17 cellular contexts compared by ENCODE assay signal in the genomic region with DNA sequence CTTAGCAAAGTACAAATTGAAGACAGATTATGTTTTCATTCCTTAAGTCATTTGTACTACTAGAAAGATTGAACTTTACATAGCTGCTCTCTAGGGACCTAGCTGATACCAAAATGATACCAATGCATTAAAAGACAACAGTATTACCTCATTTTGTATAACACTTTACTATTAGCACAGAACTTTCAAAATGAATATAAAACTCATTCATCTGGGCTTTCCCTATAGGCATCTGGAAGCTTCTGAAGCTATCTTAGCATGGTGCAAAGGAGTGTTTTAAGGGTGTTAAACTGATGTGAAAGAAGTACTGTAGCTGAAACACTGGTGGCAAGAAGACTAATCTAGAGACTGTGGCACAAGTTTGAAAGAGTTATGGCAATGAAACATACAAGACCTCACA.
A peak's percentile ranks its signal among the peaks of the same experiment; 100 is the strongest.
DNase-seq lines count a peak whose midpoint lies in the region; ATAC-seq, FAIRE-seq and TF ChIP-seq lines count a peak whose summit lies in the region.
"Had no signal": no experiment of that assay in that cellular context is flagged by ENCODE, and none has a peak within 500 bp of the region (broad histone marks: within the 10 kb centered on the region; RNA-seq: fewer than 3 reads in every experiment).

No MANE protein-coding gene starts in this region.

- ATAC-seq in GM19035 (IDR thresholded peaks at IDR 0.05; ENCODE audit: unreplicated experiment) (peak; percentile 68), HG02571 (IDR thresholded peaks at IDR 0.05; ENCODE audit: unreplicated experiment) (peak; percentile 68), HG03196 (IDR thresholded peaks at IDR 0.05; ENCODE audit: unreplicated experiment) (peak; percentile 69)
- ATAC-seq: A549, esophagus mucosa, heart left ventricle had no signal

- no peak for DNase-seq in GM12891 (ENCODE audit: insufficient read length, low spot score)
- DNase-seq in activated T-helper 1 cell treated with anti-CD3 and anti-CD28 coated beads, Interleukin-12 subunit alpha, Interleukin-12 subunit beta, Interleukin-2, Interleukin-4 antibody, amounts not matched to agents 30 ng/mL and 10 ng/mL and 1 ng/mL, durations not matched to agents 14 hours and 24 hours and 36 hours (ENCODE audit: low spot score), result no peak
- DNase-seq in mesenteric fat pad (ENCODE audit: low spot score), result no peak
- DNase-seq in NCI-H345 (lab: John Stamatoyannopoulos, UW), result no peak
- no peak for DNase-seq in retina
- DNase-seq: activated CD4-positive, alpha-beta T cell treated with anti-CD3 and anti-CD28 coated beads, Interleukin-2, amount 10 ng/mL, durations not matched to agents 24 days and 14 days; CD4-positive, alpha-beta memory T cell; heart left ventricle; MM.1S; NCI-H2081; Right ventricle myocardium superior had no signal

- no peaks in the 10 kb centered on the region for H3K9me3 Mint-ChIP-seq in activated T-helper 1 cell treated with anti-CD3 and anti-CD28 coated beads, Interleukin-12 subunit alpha, Interleukin-12 subunit beta, Interleukin-2, Interleukin-4 antibody, amounts not matched to agents 30 ng/mL and 10 ng/mL and 1 ng/mL, durations not matched to agents 14 hours and 24 hours and 36 hours
- H3K9me3 Mint-ChIP-seq: activated CD4-positive, alpha-beta T cell treated with anti-CD3 and anti-CD28 coated beads, Interleukin-2, amount 10 ng/mL, durations not matched to agents 24 days and 14 days; T-helper 2 cell treated with Interferon-gamma antibody and Interleukin-4, amounts not matched to agents 5 μg/mL and 100 μg/mL, for 36 hours had no signal

- H3K27ac Mint-ChIP-seq in activated T-helper 1 cell treated with anti-CD3 and anti-CD28 coated beads, Interleukin-12 subunit alpha, Interleukin-12 subunit beta, Interleukin-2, Interleukin-4 antibody, amounts not matched to agents 30 ng/mL and 10 ng/mL and 1 ng/mL, durations not matched to agents 14 hours and 24 hours and 36 hours, result no peak overlapping the region
- H3K27ac Mint-ChIP-seq: activated CD4-positive, alpha-beta T cell treated with anti-CD3 and anti-CD28 coated beads, Interleukin-2, amount 10 ng/mL, durations not matched to agents 24 days and 14 days; CD4-positive, alpha-beta memory T cell; T-helper 2 cell treated with Interferon-gamma antibody and Interleukin-4, amounts not matched to agents 5 μg/mL and 100 μg/mL, for 36 hours had no signal

- no peaks in the 10 kb centered on the region for H3K27me3 Mint-ChIP-seq in activated T-helper 1 cell treated with anti-CD3 and anti-CD28 coated beads, Interleukin-12 subunit alpha, Interleukin-12 subunit beta, Interleukin-2, Interleukin-4 antibody, amounts not matched to agents 30 ng/mL and 10 ng/mL and 1 ng/mL, durations not matched to agents 14 hours and 24 hours and 36 hours (ENCODE audit: insufficient read depth)

- no peak for TF ChIP-seq POLR2A in GM12891 (IDR thresholded peaks at IDR 0.05; ENCODE audit: low read depth, low read length)

- no peaks in the 10 kb centered on the region for H3K36me3 Mint-ChIP-seq in activated T-helper 1 cell treated with anti-CD3 and anti-CD28 coated beads, Interleukin-12 subunit alpha, Interleukin-12 subunit beta, Interleukin-2, Interleukin-4 antibody, amounts not matched to agents 30 ng/mL and 10 ng/mL and 1 ng/mL, durations not matched to agents 14 hours and 24 hours and 36 hours (ENCODE audit: low read depth)
- H3K36me3 Mint-ChIP-seq: CD4-positive, alpha-beta memory T cell had no signal

- H3K4me1 Mint-ChIP-seq in activated T-helper 1 cell treated with anti-CD3 and anti-CD28 coated beads, Interleukin-12 subunit alpha, Interleukin-12 subunit beta, Interleukin-2, Interleukin-4 antibody, amounts not matched to agents 30 ng/mL and 10 ng/mL and 1 ng/mL, durations not matched to agents 14 hours and 24 hours and 36 hours (ENCODE audit: low read depth), result no peaks in the 10 kb centered on the region
- H3K4me1 Mint-ChIP-seq: activated CD4-positive, alpha-beta T cell treated with anti-CD3 and anti-CD28 coated beads, Interleukin-2, amount 10 ng/mL, durations not matched to agents 24 days and 14 days; CD4-positive, alpha-beta memory T cell had no signal

- FAIRE-seq in GM12891 (lab: Jason Lieb, UNC), result peak; percentile 47
- FAIRE-seq: A549 had no signal

- no peak overlapping the region for H3K4me3 Mint-ChIP-seq in activated T-helper 1 cell treated with anti-CD3 and anti-CD28 coated beads, Interleukin-12 subunit alpha, Interleukin-12 subunit beta, Interleukin-2, Interleukin-4 antibody, amounts not matched to agents 30 ng/mL and 10 ng/mL and 1 ng/mL, durations not matched to agents 14 hours and 24 hours and 36 hours
- H3K4me3 Mint-ChIP-seq: activated CD4-positive, alpha-beta T cell treated with anti-CD3 and anti-CD28 coated beads, Interleukin-2, amount 10 ng/mL, durations not matched to agents 24 days and 14 days; CD4-positive, alpha-beta memory T cell; T-helper 2 cell treated with Interferon-gamma antibody and Interleukin-4, amounts not matched to agents 5 μg/mL and 100 μg/mL, for 36 hours had no signal

- intact Hi-C loops in activated T-helper 1 cell treated with anti-CD3 and anti-CD28 coated beads, Interleukin-12 subunit alpha, Interleukin-12 subunit beta, Interleukin-2, Interleukin-4 antibody, amounts not matched to agents 30 ng/mL and 10 ng/mL and 1 ng/mL, durations not matched to agents 14 hours and 24 hours and 36 hours (cut with micrococcal nuclease), result no loop called here

TF ChIP-seq in GM12891, 5 proteins besides CTCF, POLR2A, EP300 and RAD21:
- TF ChIP-seq SPI1 (IDR thresholded peaks at IDR 0.05; ENCODE audit: low read depth, low read length) (no peak), POU2F2 (IDR thresholded peaks at IDR 0.05; ENCODE audit: low read depth, low read length) (no peak), PAX5 (IDR thresholded peaks at IDR 0.05; ENCODE audit: insufficient read depth, low read length, severe bottlenecking) (no peak)
TF ChIP-seq in GM12891: peak in this region for 0.
